ENCODE assay signal across 11 cellular contexts in the genomic region with DNA sequence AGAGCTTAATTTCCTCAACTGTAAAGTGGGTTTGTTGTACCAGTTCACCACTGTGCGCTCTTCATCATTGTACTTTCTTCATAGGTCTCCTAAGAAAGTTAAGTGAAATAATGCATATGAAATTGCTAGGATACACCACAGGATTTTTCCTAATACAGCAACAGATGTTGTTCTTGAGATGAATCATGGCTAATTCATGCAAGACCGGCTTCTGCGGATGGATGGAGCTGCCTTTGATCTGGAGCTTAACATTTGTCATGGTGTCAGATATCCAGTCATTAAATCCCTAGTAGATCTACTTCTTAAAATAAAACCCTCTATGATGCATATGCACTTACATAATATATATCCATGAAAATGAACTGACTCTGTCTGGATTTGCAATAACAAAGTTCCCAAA.
DNase-seq lines count a peak whose midpoint lies in the region; ATAC-seq and TF ChIP-seq lines count a peak whose summit lies in the region.
"Had no signal": no experiment of that assay in that cellular context is flagged by ENCODE, and none has a peak within 500 bp of the region (broad histone marks: within the 10 kb centered on the region; RNA-seq: fewer than 3 reads in every experiment).

No MANE protein-coding gene starts in this region.

- intact Hi-C loops in IMR-90 (cut with micrococcal nuclease), result no loop called here

- H3K4me3 ChIP-seq in IMR-90 (ENCODE audit: insufficient read depth, low read depth, low read length), result no peak overlapping the region
- no peak overlapping the region for H3K4me3 ChIP-seq in mesodermal cell (ENCODE audit: extremely low read depth, insufficient read depth, low read length, poor library complexity, severe bottlenecking)

- peak overlapping the region; percentile 74 for H2AK9ac ChIP-seq in IMR-90 (replicated peaks; ENCODE audit: low read depth, low read length, poor library complexity)

- peak; percentile 75 for DNase-seq in AG08395 (ENCODE audit: low spot score)
- DNase-seq in IMR-90, result peak; percentile 99
- DNase-seq in astrocyte of the hippocampus (ENCODE audit: low read depth, low spot score), result peak; percentile 89
- DNase-seq in effector CD8-positive, alpha-beta T cell (lab: John Stamatoyannopoulos, UW), result no peak
- no peak for DNase-seq in OCI-M2 (lab: John Stamatoyannopoulos, UW; ENCODE audit: unreplicated experiment)
- no peak for DNase-seq in NCI-H345 treated with DMSO at 0.1 percent for 48 hours (lab: John Stamatoyannopoulos, UW; ENCODE audit: unreplicated experiment)
- no peak for DNase-seq in T-helper 9 cell
- DNase-seq: activated T-cell treated with anti-CD3 and anti-CD28 coated beads, Interleukin-2, amount 50 U/mL, for 48 hours; right cardiac atrium had no signal

- H3K4me1 ChIP-seq in IMR-90 (ENCODE audit: control insufficient read depth, insufficient read depth, low read length), result peaks cover 27% of the 10 kb centered on the region
- H3K4me1 ChIP-seq in mesodermal cell (ENCODE audit: control insufficient read depth, insufficient read depth, low read length, poor library complexity, severe bottlenecking), result peaks cover 39% of the 10 kb centered on the region

- H3K9me3 ChIP-seq in IMR-90 (ENCODE audit: control insufficient read depth, insufficient read depth, low read length), result peaks cover 1% of the 10 kb centered on the region; the same call in 1 of the 2 replicates
- H3K9me3 ChIP-seq in mesodermal cell (ENCODE audit: control insufficient read depth, low read length), result peaks cover 19% of the 10 kb centered on the region

- in situ Hi-C loops in IMR-90 (cut with MboI; ENCODE audit: low sequenced_read_pairs), result no loop called here

- BruUV-seq in IMR-90 (replicated peaks; lab: Mats Ljungman, UMichigan), result no TSS peak

- ATAC-seq in IMR-90 (ENCODE audit: low read depth), result peak; percentile 79
- ATAC-seq: right cardiac atrium had no signal

- peak overlapping the region; percentile 45 for H2AFZ ChIP-seq in IMR-90 (replicated peaks; ENCODE audit: low read length, poor library complexity)

- peak overlapping the region; percentile 47; the same call in 1 of the 2 replicates for H3K4me2 ChIP-seq in IMR-90 (ENCODE audit: low read depth, low read length)

- H4K91ac ChIP-seq in IMR-90 (ENCODE audit: insufficient read depth, low read depth, low read length), result peak overlapping the region; percentile 91

- POLR2A ChIA-PET in IMR-90 (lab: Charles Lee; ENCODE audit: unreplicated experiment), result interaction anchor here (0.6 to 1.2 kb wide), 3 partner anchors 42 to 103 kb away, joined by 3 to 4 read pairs (median 4); no protein-coding TSS in a partner anchor

- peaks cover 5 to 33% of the 10 kb centered on the region in 2 experiments; a peak in 3 of 4 replicates for H3K79me1 ChIP-seq in IMR-90 (ENCODE audit: low read depth in 1 of 2, low read length in 2 of 2)

- TF ChIP-seq POLR2A in IMR-90 (IDR thresholded peaks at IDR 0.05; ENCODE audit: low read depth, low read length), result no peak

- peak overlapping the region; percentile 100 for H2BK20ac ChIP-seq in IMR-90 (ENCODE audit: low read depth, low read length)

- peak overlapping the region; percentile 98 for H2BK120ac ChIP-seq in IMR-90 (ENCODE audit: low read depth, low read length)

- peak overlapping the region; percentile 2; the same call in 1 of the 2 replicates for H3K9ac ChIP-seq in IMR-90 (ENCODE audit: low read depth, low read length)

- peak overlapping the region; percentile 53 for H3K14ac ChIP-seq in IMR-90 (replicated peaks; ENCODE audit: low read depth, low read length)

- H3K27me3 ChIP-seq in IMR-90 (ENCODE audit: control insufficient read depth, insufficient read depth, low read length), result no peaks in the 10 kb centered on the region

- WGBS in IMR-90 (ENCODE audit: extremely low coverage in 2 of 2, insufficient read length in 1 of 2), 2 experiments, result no CpG with 5 or more reads among the region's 3 CpGs
- 79 to 80% methylated on average over 2 of the region's 3 CpGs for WGBS in mesodermal cell (ENCODE audit: insufficient coverage in 2 of 2), 2 experiments

- H4K5ac ChIP-seq in IMR-90 (ENCODE audit: low read depth, low read length), result peak overlapping the region; percentile 98

- H2BK15ac ChIP-seq in IMR-90 (ENCODE audit: low read depth, low read length), result peak overlapping the region; percentile 95

- H3K36me3 ChIP-seq in IMR-90 (ENCODE audit: control insufficient read depth, insufficient read depth, low read length) (no peaks in the 10 kb centered on the region), mesodermal cell (ENCODE audit: control insufficient read depth, insufficient read depth, low read length) (no peaks in the 10 kb centered on the region)

- H3K27ac ChIP-seq in IMR-90 (ENCODE audit: insufficient read depth, low read length) (peak overlapping the region; percentile 62), mesodermal cell (ENCODE audit: low read depth, low read length, severe bottlenecking) (peak overlapping the region; percentile 93)
- H3K27ac ChIP-seq: C4-2B had no signal

- peak overlapping the region; percentile 49 to 92 for H4K8ac ChIP-seq in IMR-90 (ENCODE audit: low read depth in 2 of 2, low read length in 2 of 2)

- peak overlapping the region; percentile 66 for H3K23ac ChIP-seq in IMR-90 (ENCODE audit: low read depth, low read length)

- peak overlapping the region; percentile 98 for H3K4ac ChIP-seq in IMR-90 (ENCODE audit: low read depth, low read length)

- peak overlapping the region; percentile 47; the same call in 1 of the 2 replicates for H3K56ac ChIP-seq in IMR-90 (ENCODE audit: extremely low read depth, insufficient read depth, low read length)

- no peaks in the 10 kb centered on the region for H4K20me1 ChIP-seq in IMR-90 (ENCODE audit: insufficient read depth, low read length)

- peak overlapping the region; percentile 96 for H2BK5ac ChIP-seq in IMR-90 (ENCODE audit: low read depth, low read length, poor library complexity, severe bottlenecking)

- H3K9me1 ChIP-seq in IMR-90 (ENCODE audit: insufficient read depth, low read length), result peaks cover 38% of the 10 kb centered on the region

- peak overlapping the region; percentile 99 for H2AK5ac ChIP-seq in IMR-90 (ENCODE audit: low read depth, low read length)

- CTCF ChIA-PET in IMR-90 (lab: Yijun Ruan, JAX), result interaction anchor here (1.0 kb wide), 1 partner anchor 76 kb away, joined by 3 read pairs; no protein-coding TSS in a partner anchor

- no peak for TF ChIP-seq CTCF in IMR-90 (conservative IDR thresholded peaks at IDR 0.05; ENCODE audit: low read depth, low read length)

- peak overlapping the region; percentile 99 for H3K18ac ChIP-seq in IMR-90 (ENCODE audit: low read depth, low read length)

- dilution Hi-C loops in IMR-90 (cut with HindIII; ENCODE audit: low sequenced_read_pairs, unreplicated experiment), result no loop called here

- 0 out of 2 replicates have a peak, but pooled peaks have one; percentile 2 for TF ChIP-seq RAD21 in IMR-90 (IDR thresholded peaks at IDR 0.05; ENCODE audit: low read length)

TF ChIP-seq in IMR-90, 13 proteins besides CTCF, POLR2A, EP300 and RAD21:
- peak; percentile 59; the same call in 1 of the 2 replicates for TF ChIP-seq CEBPB (IDR thresholded peaks at IDR 0.05; ENCODE audit: low read depth, low read length)
- TF ChIP-seq MAZ (IDR thresholded peaks at IDR 0.05; ENCODE audit: borderline replicate concordance, low read depth, low read length), result no peak
- peak; percentile 32; the same call in 1 of the 2 replicates for TF ChIP-seq BHLHE40 (IDR thresholded peaks at IDR 0.05; ENCODE audit: low read depth, low read length)
- TF ChIP-seq RCOR1 (IDR thresholded peaks at IDR 0.05; ENCODE audit: insufficient replicate concordance, low read length), result peak; percentile 80
- no peak for TF ChIP-seq CHD1 (IDR thresholded peaks at IDR 0.05; ENCODE audit: low read depth, low read length)
- no peak for TF ChIP-seq SMC3 (IDR thresholded peaks at IDR 0.05; ENCODE audit: low read depth, low read length)
- TF ChIP-seq, protein P1, sequence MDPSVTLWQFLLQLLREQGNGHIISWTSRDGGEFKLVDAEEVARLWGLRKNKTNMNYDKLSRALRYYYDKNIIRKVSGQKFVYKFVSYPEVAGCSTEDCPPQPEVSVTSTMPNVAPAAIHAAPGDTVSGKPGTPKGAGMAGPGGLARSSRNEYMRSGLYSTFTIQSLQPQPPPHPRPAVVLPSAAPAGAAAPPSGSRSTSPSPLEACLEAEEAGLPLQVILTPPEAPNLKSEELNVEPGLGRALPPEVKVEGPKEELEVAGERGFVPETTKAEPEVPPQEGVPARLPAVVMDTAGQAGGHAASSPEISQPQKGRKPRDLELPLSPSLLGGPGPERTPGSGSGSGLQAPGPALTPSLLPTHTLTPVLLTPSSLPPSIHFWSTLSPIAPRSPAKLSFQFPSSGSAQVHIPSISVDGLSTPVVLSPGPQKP (IDR thresholded peaks at IDR 0.05; ENCODE audit: borderline replicate concordance, low read depth, low read length), result no peak
- no peak; the same call in 1 of the 2 replicates for TF ChIP-seq MAFK (IDR thresholded peaks at IDR 0.05; ENCODE audit: low read depth, low read length)
- TF ChIP-seq NFE2L2 (IDR thresholded peaks at IDR 0.05; ENCODE audit: low read depth, low read length), result no peak
- TF ChIP-seq, protein P2, sequence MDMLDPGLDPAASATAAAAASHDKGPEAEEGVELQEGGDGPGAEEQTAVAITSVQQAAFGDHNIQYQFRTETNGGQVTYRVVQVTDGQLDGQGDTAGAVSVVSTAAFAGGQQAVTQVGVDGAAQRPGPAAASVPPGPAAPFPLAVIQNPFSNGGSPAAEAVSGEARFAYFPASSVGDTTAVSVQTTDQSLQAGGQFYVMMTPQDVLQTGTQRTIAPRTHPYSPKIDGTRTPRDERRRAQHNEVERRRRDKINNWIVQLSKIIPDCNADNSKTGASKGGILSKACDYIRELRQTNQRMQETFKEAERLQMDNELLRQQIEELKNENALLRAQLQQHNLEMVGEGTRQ (IDR thresholded peaks at IDR 0.05; ENCODE audit: low read depth, low read length), result no peak
- TF ChIP-seq RFX5 (IDR thresholded peaks at IDR 0.05; ENCODE audit: low read depth, low read length), result peak; percentile 19; the same call in 1 of the 2 replicates
- peak; percentile 90 for TF ChIP-seq FOS (IDR thresholded peaks at IDR 0.05; ENCODE audit: low read depth, low read length)
- TF ChIP-seq MXI1 (IDR thresholded peaks at IDR 0.05; ENCODE audit: borderline replicate concordance, low read depth, low read length), result no peak
TF ChIP-seq in IMR-90: peak in this region for 5.

Comparison
In these comparisons a context has a peak if more than half of its experiments do, and no peak if none do; other contexts are left out.
1. DNase-seq: peak in AG08395 (single experiment), IMR-90 (single experiment) and astrocyte of the hippocampus (single experiment); none in effector CD8-positive, alpha-beta T cell (single experiment), OCI-M2 (single experiment), NCI-H345 treated with DMSO at 0.1 percent for 48 hours (single experiment) and T-helper 9 cell (single experiment).